Comparison of ENCODE assay signal across 8 cellular contexts in genomic region chr16:77723108-77723514, GRCh38. TPM values are rescaled to one million over a fixed set of nuclear protein-coding genes. Genes with fewer than 3 reads are reported as not detected.
A peak's percentile ranks its signal among the peaks of the same experiment; 100 is the strongest.
DNase-seq lines count a peak whose midpoint lies in the region; ATAC-seq and TF ChIP-seq lines count a peak whose summit lies in the region.

No MANE protein-coding gene starts in this region.

- H3K27me3 Mint-ChIP-seq in activated T-helper 1 cell treated with anti-CD3 and anti-CD28 coated beads, Interleukin-12 subunit alpha, Interleukin-12 subunit beta, Interleukin-2, Interleukin-4 antibody, amounts not matched to agents 30 ng/mL and 10 ng/mL and 1 ng/mL, durations not matched to agents 14 hours and 24 hours and 36 hours (ENCODE audit: insufficient read depth): no peaks in the 10 kb centered on the region

- H3K4me3 Mint-ChIP-seq in activated T-helper 1 cell treated with anti-CD3 and anti-CD28 coated beads, Interleukin-12 subunit alpha, Interleukin-12 subunit beta, Interleukin-2, Interleukin-4 antibody, amounts not matched to agents 30 ng/mL and 10 ng/mL and 1 ng/mL, durations not matched to agents 14 hours and 24 hours and 36 hours: peak overlapping the region; percentile 84

- peak overlapping the region; percentile 78; the same call in 1 of the 2 replicates for H3K56ac ChIP-seq in IMR-90 (ENCODE audit: extremely low read depth, insufficient read depth, low read length)

- no peaks in the 10 kb centered on the region for H3K9me1 ChIP-seq in IMR-90 (ENCODE audit: insufficient read depth, low read length)

- H2BK120ac ChIP-seq in IMR-90 (ENCODE audit: low read depth, low read length): peak overlapping the region; percentile 69

- peak overlapping the region; percentile 68 for H3K14ac ChIP-seq in IMR-90 (replicated peaks; ENCODE audit: low read depth, low read length)

- 0% methylated on average over 2 of the region's 5 CpGs; no CpG with 5 or more reads in 1 of the 2 experiments for WGBS in IMR-90 (ENCODE audit: extremely low coverage in 2 of 2, insufficient read length in 1 of 2), 2 experiments
- 1 to 6% (median 1%) methylated on average over 5 of the region's 5 CpGs for WGBS in heart left ventricle, 4 donors

- H3K4ac ChIP-seq in IMR-90 (ENCODE audit: low read depth, low read length): peak overlapping the region; percentile 87

- TF ChIP-seq CTCF in IMR-90 (conservative IDR thresholded peaks at IDR 0.05; ENCODE audit: low read depth, low read length) (no peak), heart left ventricle (IDR thresholded peaks at IDR 0.05) (no peak)

- H3K27me3 ChIP-seq in IMR-90 (ENCODE audit: control insufficient read depth, insufficient read depth, low read length) (no peaks in the 10 kb centered on the region), heart left ventricle (no peaks in the 10 kb centered on the region)

- in situ Hi-C loops in IMR-90 (cut with MboI; ENCODE audit: low sequenced_read_pairs): no loop called here

- peak overlapping the region; percentile 49; the same call in 1 of the 3 replicates for H2BK15ac ChIP-seq in IMR-90 (ENCODE audit: low read depth, low read length)

- peak overlapping the region; percentile 31 for H3K18ac ChIP-seq in IMR-90 (ENCODE audit: low read depth, low read length)

- H4K8ac ChIP-seq in IMR-90 (ENCODE audit: low read depth in 2 of 2, low read length in 2 of 2): peak overlapping the region; percentile 75 to 87

- H3K79me1 ChIP-seq in IMR-90 (ENCODE audit: low read depth in 1 of 2, low read length in 2 of 2): no peaks in the 10 kb centered on the region

- CTCF ChIA-PET in IMR-90 (lab: Yijun Ruan, JAX): interaction anchor here (0.6 kb wide), 1 partner anchor 518 kb away, joined by 3 read pairs; no protein-coding TSS in a partner anchor

- TF ChIP-seq POLR2A in IMR-90 (IDR thresholded peaks at IDR 0.05; ENCODE audit: low read depth, low read length) (no peak), heart left ventricle (IDR thresholded peaks at IDR 0.05) (no peak)

- H3K27ac ChIP-seq in IMR-90 (ENCODE audit: insufficient read depth, low read length) (peak overlapping the region; percentile 90), heart left ventricle (peak overlapping the region; percentile 83 to 96 (median 92))

- peaks cover 6% of the 10 kb centered on the region for H3K9me3 Mint-ChIP-seq in activated T-helper 1 cell treated with anti-CD3 and anti-CD28 coated beads, Interleukin-12 subunit alpha, Interleukin-12 subunit beta, Interleukin-2, Interleukin-4 antibody, amounts not matched to agents 30 ng/mL and 10 ng/mL and 1 ng/mL, durations not matched to agents 14 hours and 24 hours and 36 hours

- peak overlapping the region; percentile 41 for H2BK20ac ChIP-seq in IMR-90 (ENCODE audit: low read depth, low read length)

- no peak for TF ChIP-seq RAD21 in IMR-90 (IDR thresholded peaks at IDR 0.05; ENCODE audit: low read length)

- peak overlapping the region; percentile 27 for H4K91ac ChIP-seq in IMR-90 (ENCODE audit: insufficient read depth, low read depth, low read length)

- intact Hi-C loops in IMR-90 (cut with micrococcal nuclease) (loop anchor here (2.0 to 5.0 kb wide), 2 partner anchors 58 to 174 kb away; no protein-coding TSS in a partner anchor), heart left ventricle (cut with DNase I) (loop anchor here in 2 of 10 donors (2.0 to 5.0 kb wide), 4 partner anchors 134 to 531 kb away; partner anchors contain the start of genes MON1B (in 1 of the 2) and WWOX (in 1 of the 2))
- intact Hi-C loops in activated T-helper 1 cell treated with anti-CD3 and anti-CD28 coated beads, Interleukin-12 subunit alpha, Interleukin-12 subunit beta, Interleukin-2, Interleukin-4 antibody, amounts not matched to agents 30 ng/mL and 10 ng/mL and 1 ng/mL, durations not matched to agents 14 hours and 24 hours and 36 hours (cut with micrococcal nuclease): loop anchor here (2.0 to 5.0 kb wide), 2 partner anchors 60 to 511 kb away; no protein-coding TSS in a partner anchor

- H3K36me3 ChIP-seq in IMR-90 (ENCODE audit: control insufficient read depth, insufficient read depth, low read length) (no peaks in the 10 kb centered on the region), heart left ventricle (peaks cover 0 to 14% (median 0%) of the 10 kb centered on the region in 9 donors)

- H2AK9ac ChIP-seq in IMR-90 (replicated peaks; ENCODE audit: low read depth, low read length, poor library complexity): peak overlapping the region; percentile 95

- H4K20me1 ChIP-seq in IMR-90 (ENCODE audit: insufficient read depth, low read length): no peaks in the 10 kb centered on the region

- peak; percentile 16 for ATAC-seq in GM21390 (IDR thresholded peaks at IDR 0.05; ENCODE audit: unreplicated experiment)
- peak; percentile 16; the same call in 1 of the 2 replicates for ATAC-seq in IMR-90 (ENCODE audit: low read depth)
- ATAC-seq in heart left ventricle: peak in 3 of 4 donors; percentile 12 to 44 (median 37)
- ATAC-seq in HG02840 (IDR thresholded peaks at IDR 0.05; ENCODE audit: low FRiP score, unreplicated experiment): no peak

- peak overlapping the region; percentile 72 for H3K4me3 ChIP-seq in IMR-90 (ENCODE audit: insufficient read depth, low read depth, low read length)
- H3K4me3 ChIP-seq in heart left ventricle: peak overlapping the region; percentile 66 to 97 (median 81)

- no peaks in the 10 kb centered on the region for H3K4me1 ChIP-seq in IMR-90 (ENCODE audit: control insufficient read depth, insufficient read depth, low read length)
- H3K4me1 ChIP-seq in heart left ventricle: peaks cover 0 to 16% (median 7%) of the 10 kb centered on the region in 12 donors

- POLR2A ChIA-PET in IMR-90 (lab: Charles Lee; ENCODE audit: unreplicated experiment): interaction anchor here (0.7 kb wide), 1 partner anchor 20 kb away, joined by 10 read pairs; no protein-coding TSS in a partner anchor

- H2AK5ac ChIP-seq in IMR-90 (ENCODE audit: low read depth, low read length): peak overlapping the region; percentile 74

- peak overlapping the region; percentile 70 for H3K9ac ChIP-seq in IMR-90 (ENCODE audit: low read depth, low read length)

- peak overlapping the region; percentile 71 for H2BK5ac ChIP-seq in IMR-90 (ENCODE audit: low read depth, low read length, poor library complexity, severe bottlenecking)

- H3K9me3 ChIP-seq in IMR-90 (ENCODE audit: control insufficient read depth, insufficient read depth, low read length) (no peaks in the 10 kb centered on the region), heart left ventricle (no peaks in the 10 kb centered on the region)

- H3K4me1 Mint-ChIP-seq in activated T-helper 1 cell treated with anti-CD3 and anti-CD28 coated beads, Interleukin-12 subunit alpha, Interleukin-12 subunit beta, Interleukin-2, Interleukin-4 antibody, amounts not matched to agents 30 ng/mL and 10 ng/mL and 1 ng/mL, durations not matched to agents 14 hours and 24 hours and 36 hours (ENCODE audit: low read depth): peaks cover 13% of the 10 kb centered on the region

- dilution Hi-C loops in IMR-90 (cut with HindIII; ENCODE audit: low sequenced_read_pairs, unreplicated experiment): no loop called here

- H3K27ac Mint-ChIP-seq in activated T-helper 1 cell treated with anti-CD3 and anti-CD28 coated beads, Interleukin-12 subunit alpha, Interleukin-12 subunit beta, Interleukin-2, Interleukin-4 antibody, amounts not matched to agents 30 ng/mL and 10 ng/mL and 1 ng/mL, durations not matched to agents 14 hours and 24 hours and 36 hours: peak overlapping the region; percentile 77

- peaks cover 4% of the 10 kb centered on the region for H3K36me3 Mint-ChIP-seq in activated T-helper 1 cell treated with anti-CD3 and anti-CD28 coated beads, Interleukin-12 subunit alpha, Interleukin-12 subunit beta, Interleukin-2, Interleukin-4 antibody, amounts not matched to agents 30 ng/mL and 10 ng/mL and 1 ng/mL, durations not matched to agents 14 hours and 24 hours and 36 hours (ENCODE audit: low read depth)

- H3K23ac ChIP-seq in IMR-90 (ENCODE audit: low read depth, low read length): peak overlapping the region; percentile 59

- DNase-seq in COLO829 (ENCODE audit: low spot score) (peak; percentile 2), IMR-90 (peak; percentile 72), heart left ventricle (peak in 4 of 5 donors; percentile 23 to 42 (median 26)), pons (ENCODE audit: low spot score) (peak; percentile 34), NCI-H526 (lab: John Stamatoyannopoulos, UW) (no peak)
- peak; percentile 1 for DNase-seq in activated T-helper 1 cell treated with anti-CD3 and anti-CD28 coated beads, Interleukin-12 subunit alpha, Interleukin-12 subunit beta, Interleukin-2, Interleukin-4 antibody, amounts not matched to agents 30 ng/mL and 10 ng/mL and 1 ng/mL, durations not matched to agents 14 hours and 24 hours and 36 hours (ENCODE audit: low spot score)

- H3K4me2 ChIP-seq in IMR-90 (ENCODE audit: low read depth, low read length): peak overlapping the region; percentile 65

- H4K5ac ChIP-seq in IMR-90 (ENCODE audit: low read depth, low read length): peak overlapping the region; percentile 28

- peak overlapping the region; percentile 95 for H2AFZ ChIP-seq in IMR-90 (replicated peaks; ENCODE audit: low read length, poor library complexity)

- BruUV-seq in IMR-90 (replicated peaks; lab: Mats Ljungman, UMichigan): no TSS peak

TF ChIP-seq in IMR-90, 13 proteins besides CTCF, POLR2A, EP300 and RAD21:
- TF ChIP-seq MXI1 (IDR thresholded peaks at IDR 0.05; ENCODE audit: borderline replicate concordance, low read depth, low read length): no peak
- no peak for TF ChIP-seq RCOR1 (IDR thresholded peaks at IDR 0.05; ENCODE audit: insufficient replicate concordance, low read length)
- TF ChIP-seq CEBPB (IDR thresholded peaks at IDR 0.05; ENCODE audit: low read depth, low read length): peak; percentile 29; the same call in 1 of the 2 replicates
TF ChIP-seq in IMR-90: peak in this region for 1.

RNA-seq across cellular contexts. Expression of gene NUDT7, which starts 0.8 kb away (rescaled TPM):
- total RNA-seq in IMR-90 (2012; rRNA removed): 3.9 and 4.3 TPM in 2 replicates
- polyA plus RNA-seq in IMR-90 (2012; rRNA removed): 4.2 and 6.2 TPM in 2 replicates
- polyA plus RNA-seq in IMR-90 (2012; cell fraction: cytosol; rRNA removed): 2.2 and 3.7 TPM in 2 replicates
- 2.4 and 5.8 TPM in 2 replicates for polyA plus RNA-seq in IMR-90 (2012; cell fraction: nucleus; rRNA removed; ENCODE audit: low replicate concordance)
- 4.3 and 5.6 TPM in 2 replicates for total RNA-seq in activated T-helper 1 cell treated with anti-CD3 and anti-CD28 coated beads, Interleukin-12 subunit alpha, Interleukin-12 subunit beta, Interleukin-2, Interleukin-4 antibody, amounts not matched to agents 30 ng/mL and 10 ng/mL and 1 ng/mL, durations not matched to agents 14 hours and 24 hours and 36 hours
- 10 to 100 TPM; 16.8 to 86.4 (median 31.0) TPM for total RNA-seq in heart left ventricle
- polyA plus RNA-seq in heart left ventricle: 10 to 100 TPM; 10.6 to 55.7 TPM

Comparison
In these comparisons a context has a peak if more than half of its experiments do, and no peak if none do; other contexts are left out.
1. DNase-seq: peak in COLO829 (single experiment), IMR-90 (single experiment), activated T-helper 1 cell treated with anti-CD3 and anti-CD28 coated beads, Interleukin-12 subunit alpha, Interleukin-12 subunit beta, Interleukin-2, Interleukin-4 antibody, amounts not matched to agents 30 ng/mL and 10 ng/mL and 1 ng/mL, durations not matched to agents 14 hours and 24 hours and 36 hours (single experiment), heart left ventricle (4 of 5) and pons (single experiment); none in NCI-H526 (0 of 2).